Comparison of ENCODE assay signal across 2 cellular contexts in genomic region chr15:24879492-24879891, GRCh38.
TF ChIP-seq lines count a peak whose summit lies in the region.

No MANE protein-coding gene starts in this region.

TF ChIP-seq in HepG2, 621 proteins besides CTCF, POLR2A, EP300 and RAD21 (continued from another document):
- peak; percentile 72 for TF ChIP-seq PAXIP1 (CRISPR knock-in tag; conservative IDR thresholded peaks at IDR 0.05)
- TF ChIP-seq EZH2 (conservative IDR thresholded peaks at IDR 0.05; ENCODE audit: low read depth, low read length): no peak
- TF ChIP-seq ZNF788 (CRISPR knock-in tag; IDR thresholded peaks at IDR 0.05; ENCODE audit: borderline replicate concordance): no peak
- TF ChIP-seq KDM1A (CRISPR knock-in tag; IDR thresholded peaks at IDR 0.05): no peak
- peak; percentile 40; the same call in 1 of the 2 replicates for TF ChIP-seq ARID5B (CRISPR knock-in tag; IDR thresholded peaks at IDR 0.05)

TF ChIP-seq in WTC11, 78 proteins besides CTCF, POLR2A, EP300 and RAD21 (continued from another document):
- TF ChIP-seq ZNF532 (CRISPR knock-in tag; IDR thresholded peaks at IDR 0.05; ENCODE audit: borderline replicate concordance) (no peak), PRDM15 (CRISPR knock-in tag; IDR thresholded peaks at IDR 0.05) (no peak), ZNF423 (CRISPR knock-in tag; IDR thresholded peaks at IDR 0.05) (no peak), MLX (CRISPR knock-in tag; IDR thresholded peaks at IDR 0.05) (no peak)
